Comparison of ENCODE assay signal across 8 cellular contexts in genomic region chr14:99518441-99519346, GRCh38. TPM values are rescaled to one million over a fixed set of nuclear protein-coding genes. Genes with fewer than 3 reads are reported as not detected.
A peak's percentile ranks its signal among the peaks of the same experiment; 100 is the strongest.
DNase-seq lines count a peak whose midpoint lies in the region; ATAC-seq, FAIRE-seq and TF ChIP-seq lines count a peak whose summit lies in the region.

No MANE protein-coding gene starts in this region.

- no TSS peak for BruUV-seq in OCI-LY7 (replicated peaks; lab: Mats Ljungman, UMichigan)

- H3K4me1 Mint-ChIP-seq in activated T-cell treated with anti-CD3 and anti-CD28 coated beads, Interleukin-2, amount 50 U/mL, for 24 hours (ENCODE audit: low read depth) = no peaks in the 10 kb centered on the region

- H3K9me3 Mint-ChIP-seq in activated T-cell treated with anti-CD3 and anti-CD28 coated beads, Interleukin-2, amount 50 U/mL, for 24 hours = no peaks in the 10 kb centered on the region

- H3K36me3 Mint-ChIP-seq in activated T-cell treated with anti-CD3 and anti-CD28 coated beads, Interleukin-2, amount 50 U/mL, for 24 hours (ENCODE audit: low read depth) = peaks cover 5% of the 10 kb centered on the region

- H3K27me3 ChIP-seq in BJ (ENCODE audit: control insufficient read depth, insufficient read depth, low read length) (no peaks in the 10 kb centered on the region), thoracic aorta (replicated peaks; ENCODE audit: insufficient read depth) (no peaks in the 10 kb centered on the region)

- no peaks in the 10 kb centered on the region for H3K27me3 Mint-ChIP-seq in activated T-cell treated with anti-CD3 and anti-CD28 coated beads, Interleukin-2, amount 50 U/mL, for 24 hours

- H3K9me2 ChIP-seq in OCI-LY7 (ENCODE audit: insufficient read depth, low read length) = no peaks in the 10 kb centered on the region

- POLR2A ChIA-PET in BJ (lab: Charles Lee) (no interaction called here), OCI-LY7 (lab: Charles Lee) (no interaction called here)

- TF ChIP-seq CTCF in BJ (IDR thresholded peaks at IDR 0.05; ENCODE audit: insufficient read depth, low read depth, low read length) = peak; percentile 97
- peak; percentile 86 for TF ChIP-seq CTCF in OCI-LY7 (conservative IDR thresholded peaks at IDR 0.05; ENCODE audit: low read length)
- TF ChIP-seq CTCF in thoracic aorta (IDR thresholded peaks at IDR 0.05) = peak; percentile 91

- no peak overlapping the region for H3K27ac Mint-ChIP-seq in activated T-cell treated with anti-CD3 and anti-CD28 coated beads, Interleukin-2, amount 50 U/mL, for 24 hours

- no peaks in the 10 kb centered on the region for H4K20me1 ChIP-seq in OCI-LY7 (ENCODE audit: insufficient read depth, low read length)

- H3K27ac ChIP-seq in OCI-LY7 (ENCODE audit: low read depth, low read length, poor library complexity, severe bottlenecking) = no peak overlapping the region
- H3K27ac ChIP-seq in thoracic aorta = no peak overlapping the region

- H3K4me2 ChIP-seq in OCI-LY7 (ENCODE audit: low read length) = no peak overlapping the region

- no peak overlapping the region for H2AFZ ChIP-seq in OCI-LY7 (ENCODE audit: low read length)

- H3K36me3 ChIP-seq in BJ (ENCODE audit: control insufficient read depth, insufficient read depth, low read length) = peaks cover 11% of the 10 kb centered on the region; the same call in 1 of the 2 replicates
- no peaks in the 10 kb centered on the region for H3K36me3 ChIP-seq in OCI-LY7 (ENCODE audit: insufficient read depth, low read length)
- H3K36me3 ChIP-seq in thoracic aorta = no peaks in the 10 kb centered on the region

- no peak overlapping the region for H3K4me3 Mint-ChIP-seq in activated T-cell treated with anti-CD3 and anti-CD28 coated beads, Interleukin-2, amount 50 U/mL, for 24 hours

- intact Hi-C loops in OCI-LY7 (cut with micrococcal nuclease; ENCODE audit: unreplicated experiment) = loop anchor here (1.0 to 5.0 kb wide), 4 partner anchors 111 to 367 kb away; no protein-coding TSS in a partner anchor

- ATAC-seq in thoracic aorta (ENCODE audit: insufficient number of reproducible peaks, low FRiP score, low read depth) = no peak

- H3K9me3 ChIP-seq in OCI-LY7 (ENCODE audit: low read length) = no peaks in the 10 kb centered on the region
- no peaks in the 10 kb centered on the region for H3K9me3 ChIP-seq in thoracic aorta

- H3K4me3 ChIP-seq in BJ (ENCODE audit: low read depth, low read length) (no peak overlapping the region), OCI-LY7 (ENCODE audit: low read depth, low read length, poor library complexity, severe bottlenecking) (no peak overlapping the region), thoracic aorta (no peak overlapping the region)

- no peaks in the 10 kb centered on the region for H3K79me2 ChIP-seq in OCI-LY7 (ENCODE audit: insufficient read depth, low read depth, low read length)

- DNase-seq in BJ (ENCODE audit: low read depth) (no peak), GM19239 (ENCODE audit: insufficient read length, low spot score) (peak; percentile 95), HK-2 (ENCODE audit: unreplicated experiment) (peak; percentile 82), OCI-LY7 (ENCODE audit: low spot score) (peak; percentile 72), fibroblast of peridontal ligament (ENCODE audit: extremely low read depth) (peak; percentile 21), nucleus accumbens (lab: John Stamatoyannopoulos, UW) (peak in 45 of 56 donors; percentile 11 to 85 (median 41)), thoracic aorta (ENCODE audit: low spot score) (no peak)
- DNase-seq in activated T-cell treated with anti-CD3 and anti-CD28 coated beads, Interleukin-2, amount 50 U/mL, for 24 hours = peak; percentile 93

- peak; percentile 76 for FAIRE-seq in GM19239 (lab: Jason Lieb, UNC)

- CTCF ChIA-PET in BJ (lab: Yijun Ruan, JAX) (interaction anchor here (1.0 to 2.8 kb wide), 8 partner anchors 9 to 114 kb away, joined by 3 to 14 read pairs (median 6); no protein-coding TSS in a partner anchor), OCI-LY7 (lab: Charles Lee; ENCODE audit: unreplicated experiment) (no interaction called here)

- H3K4me1 ChIP-seq in OCI-LY7 (ENCODE audit: insufficient read depth, low read length, poor library complexity, severe bottlenecking) = no peaks in the 10 kb centered on the region
- H3K4me1 ChIP-seq in thoracic aorta (ENCODE audit: control insufficient read depth in 1 of 2, low read depth in 2 of 2) = no peaks in the 10 kb centered on the region

RNA-seq across cellular contexts. Expression of gene CCNK, which starts 37.5 kb away (rescaled TPM):
- 11.0 and 12.7 TPM in 2 replicates for polyA plus RNA-seq in BJ (2011; rRNA removed)
- polyA minus RNA-seq in BJ (2011; rRNA and poly(A)+ RNA removed) = 19.4 and 30.9 TPM in 2 replicates
- 25.1 and 38.8 TPM in 2 replicates for total RNA-seq in OCI-LY7 (2014; rRNA removed; shearing (Covaris generic))
- total RNA-seq in OCI-LY7 (2022) = 69.0 and 76.3 TPM in 2 replicates
- 10 to 100 TPM; 22.6 to 42.2 TPM for total RNA-seq in thoracic aorta

RNA-seq across cellular contexts. Expression of gene SETD3, which starts 38.0 kb away (rescaled TPM):
- polyA plus RNA-seq in BJ (2011; rRNA removed) = 20.2 and 35.4 TPM in 2 replicates
- polyA minus RNA-seq in BJ (2011; rRNA and poly(A)+ RNA removed) = 25.6 and 31.2 TPM in 2 replicates
- 42.4 and 45.2 TPM in 2 replicates for total RNA-seq in OCI-LY7 (2014; rRNA removed; shearing (Covaris generic))
- total RNA-seq in OCI-LY7 (2022) (62.1 and 65.5 TPM in 2 replicates), thoracic aorta (10 to 100 TPM; 70.8 to 76.8 TPM)

Comparison
In these comparisons a context has a peak if more than half of its experiments do, and no peak if none do; other contexts are left out.
1. DNase-seq: peak in GM19239 (single experiment), HK-2 (single experiment), OCI-LY7 (single experiment), activated T-cell treated with anti-CD3 and anti-CD28 coated beads, Interleukin-2, amount 50 U/mL, for 24 hours (single experiment), fibroblast of peridontal ligament (single experiment) and nucleus accumbens (45 of 56); none in BJ (single experiment) and thoracic aorta (single experiment).
2. Peak in every context shown above with its lines, with median percentiles within 50 percentile points of each other: CTCF ChIP-seq.